Comparison of ENCODE assay signal across 8 cellular contexts in genomic region chr12:546920-547845, GRCh38.
DNase-seq lines count a peak whose midpoint lies in the region; ATAC-seq and TF ChIP-seq lines count a peak whose summit lies in the region.

No MANE protein-coding gene starts in this region.

- H3K4me2 ChIP-seq in OCI-LY1 (ENCODE audit: low read length) (peak overlapping the region; percentile 27), fibroblast of lung (ENCODE audit: extremely low read depth, insufficient read depth, low read length) (no peak overlapping the region), neural progenitor cell (no peak overlapping the region)

- H3K27me3 ChIP-seq in OCI-LY1 (ENCODE audit: insufficient read depth, low read length), result peaks cover 8% of the 10 kb centered on the region
- peaks cover 13% of the 10 kb centered on the region for H3K27me3 ChIP-seq in fibroblast of lung (ENCODE audit: control insufficient read depth, insufficient read depth, low read length)
- H3K27me3 ChIP-seq in neural progenitor cell, result no peaks in the 10 kb centered on the region

- no peaks in the 10 kb centered on the region for H3F3A ChIP-seq in OCI-LY1 (ENCODE audit: insufficient read depth, low read length)
- peaks cover 9% of the 10 kb centered on the region for H3F3A ChIP-seq in neural progenitor cell (ENCODE audit: low read depth)

- H3K9ac ChIP-seq in OCI-LY1 (ENCODE audit: low read length) (no peak overlapping the region), fibroblast of lung (ENCODE audit: insufficient read depth, low read length) (no peak overlapping the region), neural progenitor cell (no peak overlapping the region)

- no peaks in the 10 kb centered on the region for H3K79me2 ChIP-seq in OCI-LY1 (ENCODE audit: insufficient read depth, low read length)
- no peaks in the 10 kb centered on the region for H3K79me2 ChIP-seq in fibroblast of lung (ENCODE audit: control insufficient read depth, insufficient read depth, low read length)
- no peaks in the 10 kb centered on the region for H3K79me2 ChIP-seq in neural progenitor cell (ENCODE audit: low read depth)

- H3K4me1 Mint-ChIP-seq in activated T-cell treated with anti-CD3 and anti-CD28 coated beads, Interleukin-2, amount 50 U/mL, for 24 hours (ENCODE audit: low read depth), result peaks cover 17% of the 10 kb centered on the region
- H3K4me1 Mint-ChIP-seq in neural progenitor cell, result peaks cover 14% of the 10 kb centered on the region

- H3K36me3 ChIP-seq in OCI-LY1 (ENCODE audit: insufficient read depth, low read length) (no peaks in the 10 kb centered on the region), fibroblast of lung (ENCODE audit: control insufficient read depth, insufficient read depth, low read length) (no peaks in the 10 kb centered on the region), neural progenitor cell (no peaks in the 10 kb centered on the region)

- no peaks in the 10 kb centered on the region for H3K9me2 ChIP-seq in OCI-LY1 (ENCODE audit: low read depth, low read length)

- H3K27ac ChIP-seq in OCI-LY1 (ENCODE audit: low read depth, low read length, poor library complexity, severe bottlenecking) (no peak overlapping the region), fibroblast of lung (ENCODE audit: insufficient read depth, low read length) (no peak overlapping the region), neural progenitor cell (no peak overlapping the region), substantia nigra (ENCODE audit: low read depth, low read length, poor library complexity, severe bottlenecking) (peak overlapping the region; percentile 45)

- ATAC-seq in HG02885 (IDR thresholded peaks at IDR 0.05; ENCODE audit: poor library complexity, unreplicated experiment), result peak; percentile 59
- ATAC-seq in GM19324 (IDR thresholded peaks at IDR 0.05; ENCODE audit: low FRiP score, unreplicated experiment), result no peak

- H3K9me3 Mint-ChIP-seq in activated T-cell treated with anti-CD3 and anti-CD28 coated beads, Interleukin-2, amount 50 U/mL, for 24 hours, result no peaks in the 10 kb centered on the region
- H3K9me3 Mint-ChIP-seq in neural progenitor cell, result no peaks in the 10 kb centered on the region

- peak; percentile 100 for TF ChIP-seq CTCF in OCI-LY1 (IDR thresholded peaks at IDR 0.05; ENCODE audit: low read length)
- TF ChIP-seq CTCF in fibroblast of lung (conservative IDR thresholded peaks at IDR 0.05 in 1 of 2, IDR thresholded peaks at IDR 0.05 in 1 of 2; ENCODE audit: low read depth in 1 of 2, low read length in 2 of 2), result peak; percentile 87 to 95
- peak; percentile 100 for TF ChIP-seq CTCF in neural progenitor cell (IDR thresholded peaks at IDR 0.05)

- H3K36me3 Mint-ChIP-seq in activated T-cell treated with anti-CD3 and anti-CD28 coated beads, Interleukin-2, amount 50 U/mL, for 24 hours (ENCODE audit: low read depth), result no peaks in the 10 kb centered on the region
- H3K36me3 Mint-ChIP-seq in neural progenitor cell, result no peaks in the 10 kb centered on the region

- DNase-seq in COR-L47 (lab: John Stamatoyannopoulos, UW) (peak; percentile 20), fibroblast of lung (ENCODE audit: low read depth in 2 of 2) (peak; percentile 27 to 43), neural progenitor cell (ENCODE audit: low spot score) (peak; percentile 82), substantia nigra (lab: John Stamatoyannopoulos, UW) (peak in 42 of 49 donors; percentile 20 to 76 (median 46))
- peak; percentile 83 for DNase-seq in activated T-cell treated with anti-CD3 and anti-CD28 coated beads, Interleukin-2, amount 50 U/mL, for 24 hours

- H4K20me1 ChIP-seq in OCI-LY1 (ENCODE audit: insufficient read depth, low read length) (no peaks in the 10 kb centered on the region), fibroblast of lung (ENCODE audit: control insufficient read depth, extremely low read depth, insufficient read depth, low read length) (no peaks in the 10 kb centered on the region), neural progenitor cell (ENCODE audit: low read depth) (no peaks in the 10 kb centered on the region)

- H3K9me3 ChIP-seq in OCI-LY1 (ENCODE audit: low read length), result no peaks in the 10 kb centered on the region
- no peaks in the 10 kb centered on the region for H3K9me3 ChIP-seq in fibroblast of lung (ENCODE audit: control insufficient read depth, insufficient read depth, low read depth, low read length)
- H3K9me3 ChIP-seq in neural progenitor cell (ENCODE audit: low read depth), result no peaks in the 10 kb centered on the region

- no peak overlapping the region for H3K4me3 Mint-ChIP-seq in activated T-cell treated with anti-CD3 and anti-CD28 coated beads, Interleukin-2, amount 50 U/mL, for 24 hours
- H3K4me3 Mint-ChIP-seq in neural progenitor cell, result no peak overlapping the region

- H3K4me3 ChIP-seq in OCI-LY1 (ENCODE audit: low read depth, low read length, poor library complexity, severe bottlenecking), result no peak overlapping the region
- H3K4me3 ChIP-seq in fibroblast of lung (replicated peaks in 1 of 4; ENCODE audit: control extremely low read depth in 1 of 4, insufficient read depth in 1 of 4, low read depth in 3 of 4, low read length in 4 of 4), result no peak overlapping the region
- no peak overlapping the region for H3K4me3 ChIP-seq in neural progenitor cell

- H3K4me1 ChIP-seq in OCI-LY1 (ENCODE audit: insufficient read depth, low read length, severe bottlenecking) (peaks cover 12% of the 10 kb centered on the region), fibroblast of lung (ENCODE audit: control insufficient read depth, extremely low read depth, insufficient read depth, low read length) (no peaks in the 10 kb centered on the region), neural progenitor cell (peaks cover 9% of the 10 kb centered on the region)

- H3K27me3 Mint-ChIP-seq in activated T-cell treated with anti-CD3 and anti-CD28 coated beads, Interleukin-2, amount 50 U/mL, for 24 hours, result peaks cover 18% of the 10 kb centered on the region
- peaks cover 23% of the 10 kb centered on the region for H3K27me3 Mint-ChIP-seq in neural progenitor cell (ENCODE audit: insufficient read depth, low read depth)

- no peak overlapping the region for H3K27ac Mint-ChIP-seq in activated T-cell treated with anti-CD3 and anti-CD28 coated beads, Interleukin-2, amount 50 U/mL, for 24 hours
- peak overlapping the region; percentile 46 for H3K27ac Mint-ChIP-seq in neural progenitor cell

- no peak overlapping the region for H2AFZ ChIP-seq in OCI-LY1 (ENCODE audit: low read length)
- no peak overlapping the region for H2AFZ ChIP-seq in fibroblast of lung (ENCODE audit: low read length)
- H2AFZ ChIP-seq in neural progenitor cell (replicated peaks), result no peak overlapping the region

Comparison
In these comparisons a context has a peak if more than half of its experiments do, and no peak if none do; other contexts are left out.
1. DNase-seq: peak in every context shown above with its lines; median percentile 83 in activated T-cell treated with anti-CD3 and anti-CD28 coated beads, Interleukin-2, amount 50 U/mL, for 24 hours; 82 in neural progenitor cell; 46 in substantia nigra; 35 in fibroblast of lung; 20 in COR-L47.